2 cellular contexts compared by ENCODE assay signal in genomic region chr14:50694260-50694659, GRCh38. TPM values are rescaled to one million over a fixed set of nuclear protein-coding genes. Genes with fewer than 3 reads are reported as not detected.
DNase-seq lines count a peak whose midpoint lies in the region; ATAC-seq, FAIRE-seq and TF ChIP-seq lines count a peak whose summit lies in the region.
"Not testable (repeated sequence)": the region's sequence is repeated elsewhere in the genome, so short reads cannot be mapped to it uniquely, and the experiment has no call there.

No MANE protein-coding gene starts in this region.

- DNase-seq in A549 (ENCODE audit: low read depth in 1 of 2, low spot score in 1 of 2) = not testable (repeated sequence)

- peaks cover 12% of the 10 kb centered on the region for H3K9me3 ChIP-seq in A549
- H3K9me3 ChIP-seq in HEK293 (ENCODE audit: control insufficient read depth, insufficient read depth, low read depth, low read length) = not testable (repeated sequence)

- H3K27ac ChIP-seq in A549; HEK293 (ENCODE audit: extremely low read depth, low read depth, low read length): not testable (repeated sequence)

- not testable (repeated sequence) for TF ChIP-seq CTCF in A549 (IDR thresholded peaks at IDR 0.05); HEK293 (tag by site-specific recombination; IDR thresholded peaks at IDR 0.05)

- not testable (repeated sequence) for H3K4me3 ChIP-seq in A549; HEK293 (ENCODE audit: low read depth, low read length)

- CTCF ChIA-PET in A549 (lab: Yijun Ruan, JAX) = interaction anchor here (0.8 to 1.0 kb wide), 3 partner anchors 13 to 280 kb away, joined by 3 read pairs; no protein-coding TSS in a partner anchor
- CTCF ChIA-PET in HEK293 (lab: Yijun Ruan, JAX) = not testable (repeated sequence)

- POLR2A ChIA-PET in A549 (lab: Yijun Ruan, JAX) = interaction anchor here (1.2 kb wide), 1 partner anchor 26 kb away, joined by 4 read pairs; the partner anchor contains the start of gene SAV1
- POLR2A ChIA-PET in HEK293 (lab: Yijun Ruan, JAX) = not testable (repeated sequence)

- H3K4me1 ChIP-seq in A549; HEK293 (ENCODE audit: control insufficient read depth, insufficient read depth, low read length): not testable (repeated sequence)

- 55% methylated on average over 3 of the region's 3 CpGs for WGBS in A549 (ENCODE audit: missing lambda C conversion rate)

- not testable (repeated sequence) for H3K4me2 ChIP-seq in A549

- ATAC-seq in A549 = not testable (repeated sequence)

- not testable (repeated sequence) for FAIRE-seq in A549 (lab: Jason Lieb, UNC)

- not testable (repeated sequence) for TF ChIP-seq EP300 in A549 (IDR thresholded peaks at IDR 0.05)

- TF ChIP-seq POLR2A in A549 (IDR thresholded peaks at IDR 0.05; ENCODE audit: low read length) = not testable (repeated sequence)

- TF ChIP-seq RAD21 in A549 (conservative IDR thresholded peaks at IDR 0.05 in 1 of 2, IDR thresholded peaks at IDR 0.05 in 1 of 2) = not testable (repeated sequence)

- H3K36me3 ChIP-seq in HEK293 (ENCODE audit: control insufficient read depth in 2 of 2, insufficient read depth in 1 of 2, low read length in 2 of 2) = not testable (repeated sequence)

TF ChIP-seq in A549, 52 proteins besides CTCF, POLR2A, EP300 and RAD21:
- peak; percentile 63 for TF ChIP-seq ZFP36 (IDR thresholded peaks at IDR 0.05; ENCODE audit: borderline replicate concordance, partially characterized antibody)

TF ChIP-seq in HEK293, 187 proteins besides CTCF, POLR2A, EP300 and RAD21:
- TF ChIP-seq ZNF585B (tag by site-specific recombination; IDR thresholded peaks at IDR 0.05) (peak; percentile 93), SETDB1 (IDR thresholded peaks at IDR 0.05; ENCODE audit: insufficient read length, low read length) (peak; percentile 45)
TF ChIP-seq in HEK293: peak in this region for 2; not testable (repeated sequence) for 185.

RNA-seq across cellular contexts. Expression of gene SAV1, which starts 26.2 kb away (rescaled TPM):
- polyA plus RNA-seq in A549 (2011; rRNA removed) (20.1 and 20.3 TPM in 2 replicates), A549 (2017; fragmentation: RNase III; extraction: RNeasy Plus Mini Kit Qiagen cat#74134 plus additional on column Dnase treatment) (17.5 to 20.3 TPM (median 18.2 TPM) in 3 replicates)
- 7.7 and 8.5 TPM in 2 replicates for polyA plus RNA-seq in A549 (2012; cell fraction: cytosol; rRNA removed)
- polyA plus RNA-seq in A549 (2012; cell fraction: nucleus; rRNA removed) = 3.0 and 3.8 TPM in 2 replicates
- 6.9 and 9.6 TPM in 2 replicates for polyA minus RNA-seq in A549 (2011; rRNA and poly(A)+ RNA removed)
